26 cellular contexts compared by ENCODE assay signal in genomic region chr3:165640970-165641369, GRCh38.
DNase-seq lines count a peak whose midpoint lies in the region; ATAC-seq and TF ChIP-seq lines count a peak whose summit lies in the region.
"Had no signal": no experiment of that assay in that cellular context is flagged by ENCODE, and none has a peak within 500 bp of the region (broad histone marks: within the 10 kb centered on the region; RNA-seq: fewer than 3 reads in every experiment).

No MANE protein-coding gene starts in this region.

- no peak overlapping the region for H3K27ac ChIP-seq in lower lobe of right lung
- H3K27ac ChIP-seq: adrenal gland, BLaER1 had no signal

- peak; percentile 48 for DNase-seq in NCI-H1105 treated with DMSO at 0.1 percent for 48 hours (lab: John Stamatoyannopoulos, UW)
- peak; percentile 87 for DNase-seq in NCI-H146 (lab: John Stamatoyannopoulos, UW)
- peak; percentile 69 for DNase-seq in amniotic epithelial cell (ENCODE audit: low read depth)
- no peak for DNase-seq in lower lobe of right lung
- no peak for DNase-seq in GOT3 (lab: John Stamatoyannopoulos, UW)
- no peak for DNase-seq in T-helper 1 cell
- DNase-seq: activated CD4-positive, alpha-beta T cell treated with anti-CD3 and anti-CD28 coated beads, Interleukin-2, amount 50 U/mL, for 4 hours; activated naive CD4-positive, alpha-beta T cell treated with anti-CD3 and anti-CD28 coated beads for 36 hours; adrenal gland; DMS79 treated with DMSO at 0.1 percent for 48 hours; GDM1; hypothalamus; Karpas-422; left colon; mesendoderm; NCI-H187; NCI-H524; Right ventricle myocardium superior; stimulated activated naive B cell treated with anti-CD40 and anti-IgM and Interleukin-4, amounts not matched to agents 10 μg/mL and 1 μg/mL and 100 μg/mL, for 72 hours; substantia nigra; T-helper 17 cell; trophoblast cell had no signal

- peaks cover 11% of the 10 kb centered on the region for H3K4me1 ChIP-seq in lower lobe of right lung
- H3K4me1 ChIP-seq: BLaER1 had no signal

- H3K27me3 ChIP-seq in lower lobe of right lung (ENCODE audit: low read depth), result no peaks in the 10 kb centered on the region
- H3K27me3 ChIP-seq: adrenal gland, BLaER1 had no signal

- no peaks in the 10 kb centered on the region for H3K9me3 ChIP-seq in lower lobe of right lung
- H3K9me3 ChIP-seq: adrenal gland, BLaER1 had no signal

- intact Hi-C loops in lower lobe of right lung (cut with DNase I), result no loop called here

- H3K4me3 ChIP-seq in lower lobe of right lung, result no peak overlapping the region
- H3K4me3 ChIP-seq: adrenal gland, BLaER1 had no signal

- TF ChIP-seq CTCF in lower lobe of right lung (IDR thresholded peaks at IDR 0.05), result no peak

- no peaks in the 10 kb centered on the region for H3K36me3 ChIP-seq in lower lobe of right lung
- H3K36me3 ChIP-seq: adrenal gland, BLaER1 had no signal

- peak; percentile 55 to 70 for ATAC-seq in lower lobe of right lung
- no peak for ATAC-seq in HG03565 (IDR thresholded peaks at IDR 0.05; ENCODE audit: unreplicated experiment)
- ATAC-seq: activated CD4-positive, CD25-positive, alpha-beta regulatory T cell treated with anti-CD3 and anti-CD28 coated beads, Interleukin-2, amount 50 U/mL, for 24 hours; left colon; SK-N-SH treated with all-trans-retinoic acid at 6 μM for 48 hours; stimulated activated naive B cell treated with anti-CD40 and anti-IgM and Interleukin-4, amounts not matched to agents 10 μg/mL and 1 μg/mL and 100 μg/mL, for 72 hours; T-helper 17 cell had no signal

Comparison
In these comparisons a context has a peak if more than half of its experiments do, and no peak if none do; other contexts are left out.
1. DNase-seq: peak in NCI-H1105 treated with DMSO at 0.1 percent for 48 hours (single experiment), NCI-H146 (single experiment) and amniotic epithelial cell (single experiment); none in lower lobe of right lung (single experiment), GOT3 (single experiment) and T-helper 1 cell (0 of 5).